ENCODE assay signal across 23 cellular contexts in genomic region chr2:120367649-120368048, GRCh38. TPM values are rescaled to one million over a fixed set of nuclear protein-coding genes. Genes with fewer than 3 reads are reported as not detected.
A peak's percentile ranks its signal among the peaks of the same experiment; 100 is the strongest.
DNase-seq lines count a peak whose midpoint lies in the region; ATAC-seq, FAIRE-seq and TF ChIP-seq lines count a peak whose summit lies in the region.
"Had no signal": no experiment of that assay in that cellular context is flagged by ENCODE, and none has a peak within 500 bp of the region (broad histone marks: within the 10 kb centered on the region; RNA-seq: fewer than 3 reads in every experiment).

No MANE protein-coding gene starts in this region.

- TF ChIP-seq CTCF in mammary epithelial cell (conservative IDR thresholded peaks at IDR 0.05 in 1 of 2, IDR thresholded peaks at IDR 0.05 in 1 of 2; ENCODE audit: extremely low read depth in 1 of 2, insufficient read depth in 1 of 2, low read depth in 1 of 2, low read length in 2 of 2): no peak
- TF ChIP-seq CTCF in MCF 10A (IDR thresholded peaks at IDR 0.05; ENCODE audit: unreplicated experiment): no peak
- no peak for TF ChIP-seq CTCF in endothelial cell of umbilical vein (IDR thresholded peaks at IDR 0.05; ENCODE audit: extremely low read depth in 1 of 2, insufficient read depth in 1 of 2, low read depth in 1 of 2, low read length in 2 of 2)

- no peak overlapping the region for H3K9ac ChIP-seq in mammary epithelial cell (ENCODE audit: insufficient read depth, low read length)
- no peak overlapping the region for H3K9ac ChIP-seq in endothelial cell of umbilical vein (replicated peaks; ENCODE audit: extremely low read depth, insufficient read depth, low read length)

- H3K9me3 ChIP-seq in mammary epithelial cell (replicated peaks; ENCODE audit: insufficient read depth, low read length) (no peaks in the 10 kb centered on the region), endothelial cell of umbilical vein (replicated peaks; ENCODE audit: control insufficient read depth, insufficient read depth, low read length) (no peaks in the 10 kb centered on the region)
- H3K9me3 ChIP-seq: tibial artery had no signal

- POLR2A ChIA-PET in MCF 10A (lab: Yijun Ruan, JAX): no interaction called here
- POLR2A ChIA-PET in endothelial cell of umbilical vein (lab: Charles Lee): no interaction called here

- H3K79me2 ChIP-seq in mammary epithelial cell (ENCODE audit: insufficient read depth, low read length) (no peaks in the 10 kb centered on the region), endothelial cell of umbilical vein (ENCODE audit: control insufficient read depth, insufficient read depth, low read length) (no peaks in the 10 kb centered on the region)

- H3K4me2 ChIP-seq in mammary epithelial cell (ENCODE audit: insufficient read depth, low read depth, low read length): no peak overlapping the region
- peak overlapping the region; percentile 0 for H3K4me2 ChIP-seq in endothelial cell of umbilical vein (ENCODE audit: insufficient read depth, low read length)
- H3K4me2 ChIP-seq: smooth muscle cell had no signal

- peaks cover 2% of the 10 kb centered on the region for H3K4me1 ChIP-seq in mammary epithelial cell (ENCODE audit: insufficient read depth, low read length)
- H3K4me1 ChIP-seq in endothelial cell of umbilical vein (ENCODE audit: control insufficient read depth, extremely low read depth, insufficient read depth, low read length): peaks cover 8% of the 10 kb centered on the region
- H3K4me1 ChIP-seq: tibial artery had no signal

- no peaks in the 10 kb centered on the region for H3K9me1 ChIP-seq in endothelial cell of umbilical vein (replicated peaks; ENCODE audit: control insufficient read depth, extremely low read depth, insufficient read depth, low read length)

- H3K27ac Mint-ChIP-seq in MCF 10A (ENCODE audit: low read depth, unreplicated experiment): no peak overlapping the region
- H3K27ac Mint-ChIP-seq: activated naive CD4-positive, alpha-beta T cell treated with anti-CD3 and anti-CD28 coated beads, Interleukin-2, amount 50 U/mL, for 72 hours; CD4-positive, CD25-positive, alpha-beta regulatory T cell; natural killer cell; stimulated activated effector memory CD8-positive, alpha-beta T cell treated with anti-CD3 and anti-CD28 coated beads, Interleukin-12 subunit alpha, Interleukin-12 subunit beta, amount 100 ng/mL, for 72 hours had no signal

- no peak for TF ChIP-seq POLR2A in endothelial cell of umbilical vein (IDR thresholded peaks at IDR 0.05; ENCODE audit: low read depth, low read length)

- in situ Hi-C loops in mammary epithelial cell (cut with MboI; ENCODE audit: low sequenced_read_pairs in 2 of 2): no loop called here

- H3K4me3 ChIP-seq in mammary epithelial cell (replicated peaks in 1 of 3; ENCODE audit: insufficient read depth in 1 of 3, low read depth in 2 of 3, low read length in 3 of 3): no peak overlapping the region
- H3K4me3 ChIP-seq in endothelial cell of umbilical vein (replicated peaks in 1 of 3; ENCODE audit: insufficient read depth in 1 of 3, low read depth in 1 of 3, low read length in 3 of 3): no peak overlapping the region
- H3K4me3 ChIP-seq: lung, smooth muscle cell, tibial artery had no signal

- H3K9me3 Mint-ChIP-seq in MCF 10A (ENCODE audit: unreplicated experiment): no peaks in the 10 kb centered on the region
- H3K9me3 Mint-ChIP-seq: activated naive CD4-positive, alpha-beta T cell treated with anti-CD3 and anti-CD28 coated beads, Interleukin-2, amount 50 U/mL, for 72 hours; natural killer cell; stimulated activated effector memory CD8-positive, alpha-beta T cell treated with anti-CD3 and anti-CD28 coated beads, Interleukin-12 subunit alpha, Interleukin-12 subunit beta, amount 100 ng/mL, for 72 hours had no signal

- BruUV-seq in mammary epithelial cell (replicated peaks; lab: Mats Ljungman, UMichigan) (no TSS peak), MCF 10A (replicated peaks; lab: Mats Ljungman, UMichigan) (no TSS peak), endothelial cell of umbilical vein (replicated peaks; lab: Mats Ljungman, UMichigan) (no TSS peak)

- no peaks in the 10 kb centered on the region for H3K36me3 Mint-ChIP-seq in MCF 10A (ENCODE audit: insufficient read depth, unreplicated experiment)
- H3K36me3 Mint-ChIP-seq: activated naive CD4-positive, alpha-beta T cell treated with anti-CD3 and anti-CD28 coated beads, Interleukin-2, amount 50 U/mL, for 72 hours; CD4-positive, CD25-positive, alpha-beta regulatory T cell; natural killer cell; stimulated activated effector memory CD8-positive, alpha-beta T cell treated with anti-CD3 and anti-CD28 coated beads, Interleukin-12 subunit alpha, Interleukin-12 subunit beta, amount 100 ng/mL, for 72 hours had no signal

- no peaks in the 10 kb centered on the region for H4K20me1 ChIP-seq in mammary epithelial cell (ENCODE audit: insufficient read depth, low read length)
- no peaks in the 10 kb centered on the region for H4K20me1 ChIP-seq in endothelial cell of umbilical vein (replicated peaks; ENCODE audit: control insufficient read depth, extremely low read depth, insufficient read depth, low read length)

- no peak overlapping the region for H3K4me3 Mint-ChIP-seq in MCF 10A (ENCODE audit: unreplicated experiment)
- H3K4me3 Mint-ChIP-seq: CD4-positive, CD25-positive, alpha-beta regulatory T cell; natural killer cell; stimulated activated effector memory CD8-positive, alpha-beta T cell treated with anti-CD3 and anti-CD28 coated beads, Interleukin-12 subunit alpha, Interleukin-12 subunit beta, amount 100 ng/mL, for 72 hours had no signal

- DNase-seq in mammary epithelial cell: peak; percentile 21
- DNase-seq in MCF 10A (ENCODE audit: unreplicated experiment): no peak
- DNase-seq in RCC 7860 (ENCODE audit: low spot score): peak; percentile 93
- DNase-seq in endothelial cell of umbilical vein (ENCODE audit: low read depth, low spot score): peak; percentile 26
- DNase-seq in NCI-H1105 treated with DMSO at 0.1 percent for 48 hours (lab: John Stamatoyannopoulos, UW): no peak
- DNase-seq in NCI-H2227 (lab: John Stamatoyannopoulos, UW; ENCODE audit: unreplicated experiment): no peak
- no peak for DNase-seq in OCI-M2 (lab: John Stamatoyannopoulos, UW; ENCODE audit: unreplicated experiment)
- DNase-seq: activated CD4-positive, alpha-beta T cell treated with anti-CD3 and anti-CD28 coated beads, Interleukin-2, amount 50 U/mL, for 48 hours; activated T-cell treated with anti-CD3 and anti-CD28 coated beads, Interleukin-2, amount 50 U/mL, for 1 hour; CD4-positive, CD25-positive, alpha-beta regulatory T cell; dermis blood vessel endothelial cell; DMS53; natural killer cell; tibial artery; WERI-Rb-1 had no signal

- CTCF ChIA-PET in mammary epithelial cell (lab: Charles Lee; ENCODE audit: low non-redundant PET) (no interaction called here), MCF 10A (lab: Yijun Ruan, JAX) (no interaction called here), endothelial cell of umbilical vein (lab: Charles Lee) (interaction anchor here (1.0 kb wide), 1 partner anchor 313 kb away, joined by 7 read pairs; no protein-coding TSS in a partner anchor)

- H2AFZ ChIP-seq in mammary epithelial cell (ENCODE audit: low read depth, low read length) (no peak overlapping the region), endothelial cell of umbilical vein (ENCODE audit: low read depth, low read length) (no peak overlapping the region)

- FAIRE-seq in RCC 7860 (lab: Jason Lieb, UNC) (peak; percentile 88), endothelial cell of umbilical vein (lab: Jason Lieb, UNC) (peak; percentile 94)
- FAIRE-seq: bronchial epithelial cell had no signal

- H3K27me3 Mint-ChIP-seq in MCF 10A (ENCODE audit: insufficient read depth, unreplicated experiment): peaks cover 14% of the 10 kb centered on the region

- dilution Hi-C loops in mammary epithelial cell (cut with HindIII; ENCODE audit: low sequenced_read_pairs) (loop anchor here (5.0 kb wide), 1 partner anchor 35 kb away; no protein-coding TSS in a partner anchor), endothelial cell of umbilical vein (cut with MboI; ENCODE audit: extremely low pct_ligation_motif_present, low sequenced_read_pairs) (no loop called here)

- 59% methylated on average over 3 of the region's 5 CpGs for WGBS in mammary epithelial cell (ENCODE audit: low coverage, missing lambda C conversion rate)

- ATAC-seq in HG02759 (IDR thresholded peaks at IDR 0.05; ENCODE audit: unreplicated experiment): no peak
- ATAC-seq: activated naive CD4-positive, alpha-beta T cell treated with anti-CD3 and anti-CD28 coated beads, Interleukin-2, amount 50 U/mL, for 72 hours; natural killer cell; stimulated activated effector memory CD8-positive, alpha-beta T cell treated with anti-CD3 and anti-CD28 coated beads, Interleukin-12 subunit alpha, Interleukin-12 subunit beta, amount 100 ng/mL, for 72 hours had no signal

- no peak overlapping the region for H3K27ac ChIP-seq in mammary epithelial cell (ENCODE audit: insufficient read depth, low read depth, low read length)
- no peak overlapping the region for H3K27ac ChIP-seq in endothelial cell of umbilical vein (ENCODE audit: insufficient read depth, low read depth, low read length)
- H3K27ac ChIP-seq: 22Rv1, epithelial cell of prostate, tibial artery, WERI-Rb-1 had no signal

- no peaks in the 10 kb centered on the region for H3K27me3 ChIP-seq in mammary epithelial cell (ENCODE audit: insufficient read depth, low read length)
- no peaks in the 10 kb centered on the region for H3K27me3 ChIP-seq in endothelial cell of umbilical vein (ENCODE audit: control insufficient read depth in 2 of 2, insufficient read depth in 2 of 2, low read length in 2 of 2)
- H3K27me3 ChIP-seq: tibial artery had no signal

- H3K36me3 ChIP-seq in mammary epithelial cell (ENCODE audit: insufficient read depth, low read length) (no peaks in the 10 kb centered on the region), endothelial cell of umbilical vein (ENCODE audit: control insufficient read depth in 2 of 2, extremely low read depth in 1 of 2, insufficient read depth in 2 of 2, low read length in 2 of 2) (no peaks in the 10 kb centered on the region)
- H3K36me3 ChIP-seq: tibial artery, WERI-Rb-1 had no signal

- intact Hi-C loops in mammary epithelial cell (cut with micrococcal nuclease) (no loop called here), MCF 10A (cut with micrococcal nuclease) (no loop called here), endothelial cell of umbilical vein (cut with micrococcal nuclease) (no loop called here)

- no peaks in the 10 kb centered on the region for H3K4me1 Mint-ChIP-seq in MCF 10A (ENCODE audit: insufficient read depth, unreplicated experiment)
- H3K4me1 Mint-ChIP-seq: CD4-positive, CD25-positive, alpha-beta regulatory T cell; natural killer cell; stimulated activated effector memory CD8-positive, alpha-beta T cell treated with anti-CD3 and anti-CD28 coated beads, Interleukin-12 subunit alpha, Interleukin-12 subunit beta, amount 100 ng/mL, for 72 hours had no signal

RNA-seq across cellular contexts. Expression of gene INHBB, which starts 21.7 kb away (rescaled TPM):
- under 1 TPM in 1 of 2 donors, not detected in 1; 0.67 TPM for total RNA-seq in mammary epithelial cell
- 0.02 TPM for polyA plus RNA-seq in mammary epithelial cell
- not detected for polyA minus RNA-seq in mammary epithelial cell
- 0.10 and 0.16 TPM in 2 replicates for total RNA-seq in MCF 10A (2022)
- 0.67 and 1.8 TPM in 2 replicates for total RNA-seq in endothelial cell of umbilical vein
- polyA plus RNA-seq in endothelial cell of umbilical vein: 0.03 and 0.11 TPM in 2 replicates
- polyA plus RNA-seq in endothelial cell of umbilical vein (2011; cell fraction: cytosol; rRNA removed): 0.04 and 0.08 TPM in 2 replicates
- 0.54 and 0.62 TPM in 2 replicates for polyA plus RNA-seq in endothelial cell of umbilical vein (2011; cell fraction: nucleus; rRNA removed)
- polyA plus RNA-seq in endothelial cell of umbilical vein (2012): 0.11 TPM in 1 of 2 replicates, not detected in the other
- 0.04 TPM in 1 of 2 replicates, not detected in the other for polyA minus RNA-seq in endothelial cell of umbilical vein
- not detected for polyA minus RNA-seq in endothelial cell of umbilical vein (2011; cell fraction: cytosol; rRNA and poly(A)+ RNA removed)
- 0.29 and 0.38 TPM in 2 replicates for polyA minus RNA-seq in endothelial cell of umbilical vein (2011; cell fraction: nucleus; rRNA and poly(A)+ RNA removed)
- total RNA-seq: activated naive CD4-positive, alpha-beta T cell treated with anti-CD3 and anti-CD28 coated beads, Interleukin-2, amount 50 U/mL, for 72 hours; CD4-positive, CD25-positive, alpha-beta regulatory T cell had no signal
- polyA plus RNA-seq: CD4-positive, CD25-positive, alpha-beta regulatory T cell had no signal

Comparison
In these comparisons a context has a peak if more than half of its experiments do, and no peak if none do; other contexts are left out.
1. DNase-seq: peak in mammary epithelial cell (single experiment), RCC 7860 (single experiment) and endothelial cell of umbilical vein (single experiment); none in MCF 10A (single experiment), NCI-H1105 treated with DMSO at 0.1 percent for 48 hours (single experiment), NCI-H2227 (single experiment) and OCI-M2 (single experiment).